Comparison of ENCODE assay signal across 19 cellular contexts in the genomic region with DNA sequence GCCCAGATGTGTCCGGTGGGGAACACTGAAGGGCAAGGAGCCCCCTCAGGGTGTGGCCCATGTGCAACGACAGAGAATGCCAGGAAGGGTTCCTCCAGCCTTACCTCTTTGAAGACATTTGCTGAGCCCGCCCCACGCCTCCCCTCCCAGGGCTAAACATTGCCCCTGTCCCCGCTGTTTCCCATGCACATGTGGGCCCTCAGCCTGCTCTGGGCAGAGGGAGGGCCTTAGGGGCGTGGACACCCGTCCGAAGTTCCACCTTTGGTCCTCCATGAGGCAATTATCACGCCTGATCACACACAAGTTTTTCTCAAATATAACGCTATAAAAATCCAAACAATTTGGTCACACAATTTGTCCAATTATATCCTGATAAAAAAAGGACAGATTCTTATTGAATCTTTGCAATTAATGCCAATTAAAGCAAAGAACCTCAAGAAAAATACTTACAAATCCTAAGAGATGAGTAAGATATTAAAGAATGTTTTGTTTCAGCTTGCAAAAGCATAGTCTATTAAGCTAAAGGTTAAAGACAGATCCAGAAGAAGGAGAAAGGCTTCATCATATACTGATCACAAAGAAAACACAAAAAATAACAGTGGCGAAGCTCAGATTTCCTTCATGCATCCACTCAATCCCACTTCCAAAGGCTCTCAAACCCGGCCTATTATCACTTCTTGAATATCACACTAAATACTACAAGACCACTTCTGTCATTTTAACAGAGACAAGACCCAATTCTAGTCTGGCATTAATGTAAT. TPM values are rescaled to one million over a fixed set of nuclear protein-coding genes. Genes with fewer than 3 reads are reported as not detected.
DNase-seq lines count a peak whose midpoint lies in the region; ATAC-seq, FAIRE-seq and TF ChIP-seq lines count a peak whose summit lies in the region.
"Had no signal": no experiment of that assay in that cellular context is flagged by ENCODE, and none has a peak within 500 bp of the region (broad histone marks: within the 10 kb centered on the region; RNA-seq: fewer than 3 reads in every experiment).

No MANE protein-coding gene starts in this region.

- H3K27ac ChIP-seq in ACC112 (ENCODE audit: low read depth, low read length) (no peak overlapping the region), astrocyte (ENCODE audit: low read depth, low read length) (no peak overlapping the region)
- H3K27ac ChIP-seq: HL-60, Peyer's patch, SK-N-MC had no signal

- H3K4me3 ChIP-seq in ACC112 (ENCODE audit: low read depth, low read length) (no peak overlapping the region), astrocyte (ENCODE audit: insufficient read depth, low read depth, low read length) (no peak overlapping the region)
- H3K4me3 ChIP-seq: K562, Peyer's patch, SK-N-MC had no signal

- H3K4me2 ChIP-seq in astrocyte (ENCODE audit: low read length) = peak overlapping the region; percentile 7

- H3K27me3 Mint-ChIP-seq in astrocyte (ENCODE audit: low read depth, unreplicated experiment) = peaks cover 8% of the 10 kb centered on the region

- peaks cover 10% of the 10 kb centered on the region; the same call in 1 of the 2 replicates for H3K27me3 ChIP-seq in ACC112 (ENCODE audit: insufficient read depth, low read length)
- no peaks in the 10 kb centered on the region for H3K27me3 ChIP-seq in astrocyte (ENCODE audit: insufficient read depth, low read length)
- H3K27me3 ChIP-seq: Peyer's patch had no signal

- H3K4me1 ChIP-seq in ACC112 (ENCODE audit: control insufficient read depth, insufficient read depth, low read length, unreplicated experiment) (peaks cover 10% of the 10 kb centered on the region), astrocyte (ENCODE audit: insufficient read depth, low read length) (no peaks in the 10 kb centered on the region)
- H3K4me1 ChIP-seq: Peyer's patch had no signal

- no peak for FAIRE-seq in astrocyte (lab: Jason Lieb, UNC)
- FAIRE-seq: HTR-8/SVneo, K562 had no signal

- H3K9me3 ChIP-seq in astrocyte (ENCODE audit: insufficient read depth, low read depth, low read length) = no peaks in the 10 kb centered on the region
- H3K9me3 ChIP-seq: Peyer's patch had no signal

- no peaks in the 10 kb centered on the region for H3K79me2 ChIP-seq in ACC112 (ENCODE audit: control insufficient read depth, insufficient read depth, low read length, unreplicated experiment)
- no peaks in the 10 kb centered on the region for H3K79me2 ChIP-seq in astrocyte (ENCODE audit: insufficient read depth, low read length)

- ATAC-seq in SK-N-SH treated with all-trans-retinoic acid at 6 μM for 48 hours (no peak), GM19395 (IDR thresholded peaks at IDR 0.05; ENCODE audit: unreplicated experiment) (no peak)
- ATAC-seq: K562 had no signal

- H2AFZ ChIP-seq in ACC112 (ENCODE audit: low read length, unreplicated experiment) = peak overlapping the region; percentile 74
- H2AFZ ChIP-seq in astrocyte (ENCODE audit: low read depth, low read length) = no peak overlapping the region

- intact Hi-C loops in posterior vena cava (cut with DNase I) = no loop called here

- in situ Hi-C loops in GM13976 (cut with MboI; ENCODE audit: low sequenced_read_pairs, unreplicated experiment) = no loop called here

- no peak overlapping the region for H3K9ac ChIP-seq in astrocyte (ENCODE audit: low read length)

- H3K4me1 Mint-ChIP-seq in astrocyte (ENCODE audit: low read depth, unreplicated experiment) = no peaks in the 10 kb centered on the region

- peaks cover 18% of the 10 kb centered on the region for H3K9me3 Mint-ChIP-seq in astrocyte (ENCODE audit: unreplicated experiment)

- no peak overlapping the region for H3K27ac Mint-ChIP-seq in astrocyte (ENCODE audit: unreplicated experiment)

- H3K36me3 Mint-ChIP-seq in astrocyte (ENCODE audit: low read depth, unreplicated experiment) = peaks cover 8% of the 10 kb centered on the region

- TF ChIP-seq CTCF in GM13976 (IDR thresholded peaks at IDR 0.05; ENCODE audit: borderline replicate concordance, control extremely low read depth, extremely low read depth, insufficient read depth, missing control alignments) = no peak
- no peak for TF ChIP-seq CTCF in astrocyte (IDR thresholded peaks at IDR 0.05; ENCODE audit: insufficient read depth, low read depth, low read length)

- no peak overlapping the region for H3K4me3 Mint-ChIP-seq in astrocyte (ENCODE audit: unreplicated experiment)

- DNase-seq in GM13976 (ENCODE audit: low spot score) = peak; percentile 15
- peak; percentile 26 for DNase-seq in astrocyte (ENCODE audit: low read depth)
- peak; percentile 4 for DNase-seq in iPS-NIHi7 (ENCODE audit: extremely low spot score)
- DNase-seq in posterior vena cava (ENCODE audit: low spot score) = no peak
- no peak for DNase-seq in effector CD4-positive, alpha-beta T cell
- DNase-seq: C1 segment of cervical spinal cord, H7, NCI-H1436, NCI-H2029 treated with DMSO at 0.1 percent for 48 hours, NCI-H510A treated with DMSO at 0.1 percent for 48 hours, Peyer's patch, Right ventricle myocardium superior had no signal

- no peaks in the 10 kb centered on the region for H4K20me1 ChIP-seq in astrocyte (ENCODE audit: insufficient read depth, low read length)

- H3K36me3 ChIP-seq in ACC112 (ENCODE audit: insufficient read depth, low read length) (no peaks in the 10 kb centered on the region), astrocyte (ENCODE audit: insufficient read depth, low read length) (no peaks in the 10 kb centered on the region)
- H3K36me3 ChIP-seq: Peyer's patch had no signal

TF ChIP-seq in SK-N-SH treated with all-trans-retinoic acid at 6 μM for 48 hours, 23 proteins besides CTCF, POLR2A, EP300 and RAD21 (continues in another document):
- TF ChIP-seq ZFP30 (CRISPR knock-in tag; IDR thresholded peaks at IDR 0.05) = no peak
- no peak for TF ChIP-seq ZNF8 (CRISPR knock-in tag; IDR thresholded peaks at IDR 0.05)
- TF ChIP-seq RARB (CRISPR knock-in tag; IDR thresholded peaks at IDR 0.05) = no peak
- no peak for TF ChIP-seq TOX (CRISPR knock-in tag; IDR thresholded peaks at IDR 0.05; ENCODE audit: borderline replicate concordance)
- TF ChIP-seq ZNF565 (CRISPR knock-in tag; conservative IDR thresholded peaks at IDR 0.05; ENCODE audit: low read depth) = no peak
- no peak for TF ChIP-seq POU6F1 (CRISPR knock-in tag; IDR thresholded peaks at IDR 0.05; ENCODE audit: borderline replicate concordance, low read depth)
- TF ChIP-seq ZNF70 (CRISPR knock-in tag; IDR thresholded peaks at IDR 0.05) = no peak
- TF ChIP-seq PPARA (CRISPR knock-in tag; IDR thresholded peaks at IDR 0.05; ENCODE audit: borderline replicate concordance) = no peak
- TF ChIP-seq ZC3H10 (CRISPR knock-in tag; IDR thresholded peaks at IDR 0.05) = no peak
- TF ChIP-seq PATZ1 (CRISPR knock-in tag; IDR thresholded peaks at IDR 0.05; ENCODE audit: borderline replicate concordance) = no peak
- TF ChIP-seq GLIS3 (CRISPR knock-in tag; IDR thresholded peaks at IDR 0.05) = no peak
- no peak for TF ChIP-seq ZFP3 (CRISPR knock-in tag; IDR thresholded peaks at IDR 0.05)
- no peak for TF ChIP-seq OSR1 (CRISPR knock-in tag; IDR thresholded peaks at IDR 0.05)
- no peak for TF ChIP-seq TCF4 (CRISPR knock-in tag; IDR thresholded peaks at IDR 0.05; ENCODE audit: borderline replicate concordance)
- TF ChIP-seq CREB5 (CRISPR knock-in tag; IDR thresholded peaks at IDR 0.05; ENCODE audit: low read depth) = no peak

RNA-seq across cellular contexts. Expression of gene LDLRAD4, which starts 55.2 kb away (rescaled TPM):
- 26.0 and 40.1 TPM in 2 replicates for total RNA-seq in astrocyte
- 10 to 100 TPM; 52.3 to 74.8 TPM for total RNA-seq in posterior vena cava
- total RNA-seq: K562 had no signal

Comparison
In these comparisons a context has a peak if more than half of its experiments do, and no peak if none do; other contexts are left out.
1. DNase-seq: peak in GM13976 (single experiment), astrocyte (single experiment) and iPS-NIHi7 (single experiment); none in posterior vena cava (single experiment) and effector CD4-positive, alpha-beta T cell (single experiment).